Comparison of ENCODE assay signal across 19 cellular contexts in genomic region chr7:77321300-77321699, GRCh38.
DNase-seq lines count a peak whose midpoint lies in the region; ATAC-seq and TF ChIP-seq lines count a peak whose summit lies in the region.
"Had no signal": no experiment of that assay in that cellular context is flagged by ENCODE, and none has a peak within 500 bp of the region (broad histone marks: within the 10 kb centered on the region; RNA-seq: fewer than 3 reads in every experiment).

No MANE protein-coding gene starts in this region.

- WGBS in right cardiac atrium: 41% methylated on average over 2 of the region's 2 CpGs

- H3K9me3 ChIP-seq in right atrium auricular region: no peaks in the 10 kb centered on the region
- no peaks in the 10 kb centered on the region for H3K9me3 ChIP-seq in right cardiac atrium (ENCODE audit: control insufficient read depth, low read length)
- no peaks in the 10 kb centered on the region for H3K9me3 ChIP-seq in Peyer's patch
- H3K9me3 ChIP-seq: colonic mucosa had no signal

- TF ChIP-seq POLR2A in Peyer's patch (IDR thresholded peaks at IDR 0.05): no peak

- peaks cover 0 to 12% of the 10 kb centered on the region in 2 donors for H3K4me1 ChIP-seq in right atrium auricular region
- peaks cover 2% of the 10 kb centered on the region for H3K4me1 ChIP-seq in right cardiac atrium (ENCODE audit: control insufficient read depth, insufficient read depth, low read length)
- no peaks in the 10 kb centered on the region for H3K4me1 ChIP-seq in Peyer's patch
- H3K4me1 ChIP-seq: colonic mucosa had no signal

- H3K4me3 ChIP-seq in right atrium auricular region (no peak overlapping the region), right cardiac atrium (ENCODE audit: low read length) (no peak overlapping the region), Peyer's patch (no peak overlapping the region)
- H3K4me3 ChIP-seq: colonic mucosa had no signal

- H3K9me3 Mint-ChIP-seq in central memory CD8-positive, alpha-beta T cell: no peaks in the 10 kb centered on the region
- H3K9me3 Mint-ChIP-seq: activated naive CD4-positive, alpha-beta T cell treated with anti-CD3 and anti-CD28 coated beads, Interleukin-2, amount 10 ng/mL, durations not matched to agents 7 days and 5 days had no signal

- peaks cover 18% of the 10 kb centered on the region for H3K4me1 Mint-ChIP-seq in central memory CD8-positive, alpha-beta T cell

- no peaks in the 10 kb centered on the region for H3K27me3 Mint-ChIP-seq in central memory CD8-positive, alpha-beta T cell
- H3K27me3 Mint-ChIP-seq: activated naive CD4-positive, alpha-beta T cell treated with anti-CD3 and anti-CD28 coated beads, Interleukin-2, amount 10 ng/mL, durations not matched to agents 7 days and 5 days had no signal

- peaks cover 31% of the 10 kb centered on the region for H3K36me3 Mint-ChIP-seq in central memory CD8-positive, alpha-beta T cell (ENCODE audit: insufficient read depth)

- DNase-seq in Right ventricle myocardium inferior (ENCODE audit: missing footprints) (no peak), right atrium auricular region (ENCODE audit: low spot score) (no peak), right cardiac atrium (no peak), Peyer's patch (no peak), middle frontal gyrus (ENCODE audit: extremely low spot score, low spot score) (no peak), NCI-H2227 treated with DMSO at 0.1 percent for 48 hours (lab: John Stamatoyannopoulos, UW) (no peak)
- DNase-seq in central memory CD8-positive, alpha-beta T cell (ENCODE audit: low spot score in 2 of 2): no peak
- DNase-seq in stimulated activated CD4-positive, alpha-beta T cell treated with anti-CD3 and anti-CD28 coated beads, Interleukin-12 subunit alpha, Interleukin-12 subunit beta, amount 100 ng/mL, for 4 hours: no peak
- DNase-seq: activated CD4-positive, alpha-beta T cell treated with anti-CD3 and anti-CD28 coated beads for 1 hour; activated naive CD4-positive, alpha-beta T cell treated with anti-CD3 and anti-CD28 coated beads, Interleukin-2, amount 10 ng/mL, durations not matched to agents 7 days and 5 days; activated T-cell treated with anti-CD3 and anti-CD28 coated beads, Interleukin-2, amount 50 U/mL, for 48 hours; colonic mucosa; foreskin melanocyte; mesenchymal stem cell; NCI-H1105 treated with DMSO at 0.1 percent for 48 hours; NCI-H2081 treated with DMSO at 0.1 percent for 48 hours; NCI-H510A treated with DMSO at 0.1 percent for 48 hours; stimulated activated CD4-positive, alpha-beta T cell treated with anti-CD3 and anti-CD28 coated beads, Interleukin-4, amount 100 ng/mL, for 4 hours had no signal

- no peaks in the 10 kb centered on the region for H3K36me3 ChIP-seq in right atrium auricular region
- H3K36me3 ChIP-seq in Peyer's patch: no peaks in the 10 kb centered on the region
- H3K36me3 ChIP-seq: colonic mucosa had no signal

- H3K27me3 ChIP-seq in right atrium auricular region (no peaks in the 10 kb centered on the region), right cardiac atrium (ENCODE audit: control insufficient read depth, insufficient read depth) (no peaks in the 10 kb centered on the region), Peyer's patch (no peaks in the 10 kb centered on the region)
- H3K27me3 ChIP-seq: colonic mucosa had no signal

- peak overlapping the region; percentile 71 for H3K27ac Mint-ChIP-seq in central memory CD8-positive, alpha-beta T cell (ENCODE audit: low read depth)
- H3K27ac Mint-ChIP-seq: activated naive CD4-positive, alpha-beta T cell treated with anti-CD3 and anti-CD28 coated beads, Interleukin-2, amount 10 ng/mL, durations not matched to agents 7 days and 5 days had no signal

- intact Hi-C loops in Right ventricle myocardium inferior (cut with DNase I) (no loop called here), right cardiac atrium (cut with DNase I) (loop anchor here in 3 of 4 donors (10.0 kb wide), 3 partner anchors 66 to 196 kb away; partner anchors contain the start of gene CCDC146 (in 1 of the 3))

- H3K27ac ChIP-seq in right atrium auricular region (no peak overlapping the region), right cardiac atrium (ENCODE audit: low read length) (no peak overlapping the region), Peyer's patch (no peak overlapping the region)
- H3K27ac ChIP-seq: C4-2B, colonic mucosa had no signal

- H3K4me3 Mint-ChIP-seq in central memory CD8-positive, alpha-beta T cell: no peak overlapping the region
- H3K4me3 Mint-ChIP-seq: activated naive CD4-positive, alpha-beta T cell treated with anti-CD3 and anti-CD28 coated beads, Interleukin-2, amount 10 ng/mL, durations not matched to agents 7 days and 5 days had no signal

- peak; percentile 58 for ATAC-seq in Right ventricle myocardium inferior
- ATAC-seq in central memory CD8-positive, alpha-beta T cell (replicated peaks; ENCODE audit: extremely low read depth, poor library complexity, severe bottlenecking): no peak
- peak; percentile 39 to 54 for ATAC-seq in right cardiac atrium

- TF ChIP-seq CTCF in right atrium auricular region (IDR thresholded peaks at IDR 0.05) (no peak), Peyer's patch (IDR thresholded peaks at IDR 0.05) (no peak)
